Comparison of ENCODE assay signal across 8 cellular contexts in genomic region chr11:69950120-69950519, GRCh38.
DNase-seq lines count a peak whose midpoint lies in the region; TF ChIP-seq lines count a peak whose summit lies in the region.

No MANE protein-coding gene starts in this region.

- TF ChIP-seq CTCF in endodermal cell (conservative IDR thresholded peaks at IDR 0.05) (peak; percentile 99), spleen (IDR thresholded peaks at IDR 0.05 in 8 of 11, conservative IDR thresholded peaks at IDR 0.05 in 3 of 11) (peak in 3 of 11 experiments; percentile 18 to 33 (median 26))

- no peaks in the 10 kb centered on the region for H3K36me3 Mint-ChIP-seq in activated CD4-positive, alpha-beta T cell treated with anti-CD3 and anti-CD28 coated beads, Interleukin-2, amount 10 ng/mL, durations not matched to agents 7 days and 5 days (ENCODE audit: low read depth)
- no peaks in the 10 kb centered on the region for H3K36me3 Mint-ChIP-seq in endodermal cell (ENCODE audit: low read depth)

- no peak overlapping the region for H3K9ac ChIP-seq in endodermal cell (ENCODE audit: extremely low read depth, low read length, poor library complexity, severe bottlenecking)

- intact Hi-C loops in spleen (cut with DNase I; ENCODE audit: low total_unique reads) = no loop called here

- H3K9me3 ChIP-seq in endodermal cell (ENCODE audit: control insufficient read depth, low read length) = no peaks in the 10 kb centered on the region
- peaks cover 0 to 16% (median 7%) of the 10 kb centered on the region in 8 donors for H3K9me3 ChIP-seq in spleen

- H3K27ac Mint-ChIP-seq in activated CD4-positive, alpha-beta T cell treated with anti-CD3 and anti-CD28 coated beads, Interleukin-2, amount 10 ng/mL, durations not matched to agents 7 days and 5 days = no peak overlapping the region
- no peak overlapping the region for H3K27ac Mint-ChIP-seq in endodermal cell

- no peak overlapping the region for H3K4me3 ChIP-seq in endodermal cell (ENCODE audit: low read length)
- H3K4me3 ChIP-seq in spleen = no peak overlapping the region

- no peaks in the 10 kb centered on the region for H3K27me3 ChIP-seq in endodermal cell (ENCODE audit: control insufficient read depth, insufficient read depth, low read length, poor library complexity, severe bottlenecking)
- peaks cover 0 to 61% (median 0%) of the 10 kb centered on the region in 7 donors for H3K27me3 ChIP-seq in spleen (replicated peaks in 1 of 7)

- H3K4me1 ChIP-seq in endodermal cell (ENCODE audit: control insufficient read depth, insufficient read depth, low read length) = peaks cover 4% of the 10 kb centered on the region
- no peaks in the 10 kb centered on the region for H3K4me1 ChIP-seq in spleen

- TF ChIP-seq POLR2A in spleen (IDR thresholded peaks at IDR 0.05) = no peak

- POLR2A ChIA-PET in activated CD4-positive, alpha-beta T cell treated with anti-CD3 and anti-CD28 coated beads, Interleukin-2, amount 10 ng/mL, durations not matched to agents 7 days and 5 days (lab: Charles Lee) = no interaction called here

- H3K9me3 Mint-ChIP-seq in activated CD4-positive, alpha-beta T cell treated with anti-CD3 and anti-CD28 coated beads, Interleukin-2, amount 10 ng/mL, durations not matched to agents 7 days and 5 days = no peaks in the 10 kb centered on the region
- no peaks in the 10 kb centered on the region for H3K9me3 Mint-ChIP-seq in endodermal cell

- H3K36me3 ChIP-seq in endodermal cell (ENCODE audit: control insufficient read depth, insufficient read depth, low read length) = no peaks in the 10 kb centered on the region
- H3K36me3 ChIP-seq in spleen = no peaks in the 10 kb centered on the region

- 65 to 88% methylated on average over 6 to 8 of the region's 8 CpGs for WGBS in endodermal cell (ENCODE audit: insufficient coverage in 1 of 2, insufficient read length in 1 of 2), 2 experiments
- WGBS in spleen, 5 donors = 35 to 66% (median 63%) methylated on average over 4 to 8 of the region's 8 CpGs

- H3K4me3 Mint-ChIP-seq in activated CD4-positive, alpha-beta T cell treated with anti-CD3 and anti-CD28 coated beads, Interleukin-2, amount 10 ng/mL, durations not matched to agents 7 days and 5 days = no peak overlapping the region
- H3K4me3 Mint-ChIP-seq in endodermal cell = no peak overlapping the region

- H3K27ac ChIP-seq in endodermal cell (ENCODE audit: low read depth, low read length) (no peak overlapping the region), spleen (no peak overlapping the region)

- CTCF ChIA-PET in activated CD4-positive, alpha-beta T cell treated with anti-CD3 and anti-CD28 coated beads, Interleukin-2, amount 10 ng/mL, durations not matched to agents 7 days and 5 days (lab: Charles Lee) = no interaction called here

- peak; percentile 16 for DNase-seq in activated CD4-positive, alpha-beta T cell treated with anti-CD3 and anti-CD28 coated beads, Interleukin-2, amount 10 ng/mL, durations not matched to agents 7 days and 5 days
- DNase-seq in activated CD4-positive, alpha-beta T cell treated with anti-CD3 and anti-CD28 coated beads for 1 hour = no peak
- DNase-seq in NCI-H226 (peak; percentile 12), endodermal cell (peak; percentile 94), spleen (peak; percentile 24), Ammon's horn (ENCODE audit: low spot score) (no peak), hippocampal formation (lab: John Stamatoyannopoulos, UW) (no peak)
- DNase-seq in activated CD4-positive, CD25-positive, alpha-beta regulatory T cell (lab: John Stamatoyannopoulos, UW) = no peak

- H3K4me1 Mint-ChIP-seq in activated CD4-positive, alpha-beta T cell treated with anti-CD3 and anti-CD28 coated beads, Interleukin-2, amount 10 ng/mL, durations not matched to agents 7 days and 5 days = no peaks in the 10 kb centered on the region
- peaks cover 13% of the 10 kb centered on the region for H3K4me1 Mint-ChIP-seq in endodermal cell

- H3K27me3 Mint-ChIP-seq in activated CD4-positive, alpha-beta T cell treated with anti-CD3 and anti-CD28 coated beads, Interleukin-2, amount 10 ng/mL, durations not matched to agents 7 days and 5 days = no peaks in the 10 kb centered on the region
- peaks cover 15% of the 10 kb centered on the region for H3K27me3 Mint-ChIP-seq in endodermal cell (ENCODE audit: insufficient read depth)

Comparison
In these comparisons a context has a peak if more than half of its experiments do, and no peak if none do; other contexts are left out.
1. DNase-seq: peak in activated CD4-positive, alpha-beta T cell treated with anti-CD3 and anti-CD28 coated beads, Interleukin-2, amount 10 ng/mL, durations not matched to agents 7 days and 5 days (single experiment), NCI-H226 (single experiment), endodermal cell (single experiment) and spleen (single experiment); none in activated CD4-positive, alpha-beta T cell treated with anti-CD3 and anti-CD28 coated beads for 1 hour (single experiment), Ammon's horn (single experiment), activated CD4-positive, CD25-positive, alpha-beta regulatory T cell (0 of 4) and hippocampal formation (0 of 2).